In the genomic region with DNA sequence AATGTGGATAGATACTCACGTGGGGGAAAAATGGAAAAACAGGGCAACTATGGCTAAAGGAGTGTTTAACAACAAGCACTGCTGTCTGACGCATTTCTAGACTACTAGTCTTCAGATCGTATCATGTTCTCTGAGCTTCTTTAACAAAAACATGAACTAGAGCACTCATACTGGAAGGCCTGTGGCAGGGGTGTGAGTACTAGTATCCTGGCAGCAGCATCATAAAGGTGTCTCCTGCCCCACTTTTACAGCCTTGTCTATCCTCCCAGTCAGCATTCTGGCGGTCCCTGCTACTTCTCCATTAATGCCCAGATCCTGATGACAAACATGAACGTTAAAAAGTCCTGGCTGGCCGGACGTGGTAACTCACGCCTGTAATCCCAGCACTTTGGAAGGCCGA, we compare ENCODE assay signal across 16 cellular contexts. TPM values are rescaled to one million over a fixed set of nuclear protein-coding genes. Genes with fewer than 3 reads are reported as not detected.
DNase-seq lines count a peak whose midpoint lies in the region; ATAC-seq and TF ChIP-seq lines count a peak whose summit lies in the region.
"Had no signal": no experiment of that assay in that cellular context is flagged by ENCODE, and none has a peak within 500 bp of the region (broad histone marks: within the 10 kb centered on the region; RNA-seq: fewer than 3 reads in every experiment).

No MANE protein-coding gene starts in this region.

- no peaks in the 10 kb centered on the region for H4K20me1 ChIP-seq in MM.1S (ENCODE audit: insufficient read depth, low read length)

- H3K27me3 Mint-ChIP-seq in activated CD8-positive, alpha-beta memory T cell treated with anti-CD3 and anti-CD28 coated beads, Interleukin-2, amount 10 ng/mL, durations not matched to agents 7 days and 5 days, result peaks cover 54% of the 10 kb centered on the region
- peaks cover 39% of the 10 kb centered on the region for H3K27me3 Mint-ChIP-seq in activated CD4-positive, alpha-beta memory T cell treated with anti-CD3 and anti-CD28 coated beads, Interleukin-2, amount 10 ng/mL, durations not matched to agents 7 days and 5 days
- H3K27me3 Mint-ChIP-seq in stimulated activated naive CD8-positive, alpha-beta T cell treated with anti-CD3 and anti-CD28 coated beads, Interleukin-15, amount 100 ng/mL, for 72 hours, result peaks cover 26% of the 10 kb centered on the region

- CTCF ChIA-PET in activated CD8-positive, alpha-beta memory T cell treated with anti-CD3 and anti-CD28 coated beads, Interleukin-2, amount 10 ng/mL, durations not matched to agents 7 days and 5 days (lab: Charles Lee), result no interaction called here
- CTCF ChIA-PET in activated CD4-positive, alpha-beta memory T cell treated with anti-CD3 and anti-CD28 coated beads, Interleukin-2, amount 10 ng/mL, durations not matched to agents 7 days and 5 days (lab: Charles Lee), result no interaction called here

- H3K27ac Mint-ChIP-seq in activated CD8-positive, alpha-beta memory T cell treated with anti-CD3 and anti-CD28 coated beads, Interleukin-2, amount 10 ng/mL, durations not matched to agents 7 days and 5 days, result no peak overlapping the region
- no peak overlapping the region for H3K27ac Mint-ChIP-seq in activated CD4-positive, alpha-beta memory T cell treated with anti-CD3 and anti-CD28 coated beads, Interleukin-2, amount 10 ng/mL, durations not matched to agents 7 days and 5 days
- no peak overlapping the region for H3K27ac Mint-ChIP-seq in stimulated activated naive CD8-positive, alpha-beta T cell treated with anti-CD3 and anti-CD28 coated beads, Interleukin-15, amount 100 ng/mL, for 72 hours

- no peak for TF ChIP-seq CTCF in MM.1S (IDR thresholded peaks at IDR 0.05; ENCODE audit: low read length)

- no peaks in the 10 kb centered on the region for H3K9me2 ChIP-seq in MM.1S (replicated peaks; ENCODE audit: insufficient read depth, low read length)

- no peak overlapping the region for H3K27ac ChIP-seq in MM.1S (ENCODE audit: low read length)

- H3F3A ChIP-seq in MM.1S (ENCODE audit: insufficient read depth, low read length), result 0 out of 2 replicates have a peak, but pooled peaks cover 3% of the 10 kb centered on the region

- H3K27me3 ChIP-seq in MM.1S (replicated peaks; ENCODE audit: insufficient read depth, low read length), result peaks cover 59% of the 10 kb centered on the region

- H3K9me3 Mint-ChIP-seq in activated CD8-positive, alpha-beta memory T cell treated with anti-CD3 and anti-CD28 coated beads, Interleukin-2, amount 10 ng/mL, durations not matched to agents 7 days and 5 days (ENCODE audit: low read depth), result no peaks in the 10 kb centered on the region
- no peaks in the 10 kb centered on the region for H3K9me3 Mint-ChIP-seq in activated CD4-positive, alpha-beta memory T cell treated with anti-CD3 and anti-CD28 coated beads, Interleukin-2, amount 10 ng/mL, durations not matched to agents 7 days and 5 days
- H3K9me3 Mint-ChIP-seq in stimulated activated naive CD8-positive, alpha-beta T cell treated with anti-CD3 and anti-CD28 coated beads, Interleukin-15, amount 100 ng/mL, for 72 hours, result no peaks in the 10 kb centered on the region
- H3K9me3 Mint-ChIP-seq: CD14-positive monocyte had no signal

- H3K4me1 ChIP-seq in MM.1S (ENCODE audit: low read length), result peaks cover 15% of the 10 kb centered on the region

- no peak overlapping the region for H3K4me3 Mint-ChIP-seq in activated CD8-positive, alpha-beta memory T cell treated with anti-CD3 and anti-CD28 coated beads, Interleukin-2, amount 10 ng/mL, durations not matched to agents 7 days and 5 days
- H3K4me3 Mint-ChIP-seq in activated CD4-positive, alpha-beta memory T cell treated with anti-CD3 and anti-CD28 coated beads, Interleukin-2, amount 10 ng/mL, durations not matched to agents 7 days and 5 days, result no peak overlapping the region
- no peak overlapping the region for H3K4me3 Mint-ChIP-seq in stimulated activated naive CD8-positive, alpha-beta T cell treated with anti-CD3 and anti-CD28 coated beads, Interleukin-15, amount 100 ng/mL, for 72 hours
- H3K4me3 Mint-ChIP-seq: CD14-positive monocyte had no signal

- no peak for TF ChIP-seq POLR2A in GM18505 (IDR thresholded peaks at IDR 0.05; ENCODE audit: borderline replicate concordance, extremely low read depth, insufficient read depth, insufficient read length)

- H3K4me2 ChIP-seq in MM.1S (ENCODE audit: low read depth, low read length), result no peak overlapping the region

- H3K36me3 Mint-ChIP-seq in activated CD8-positive, alpha-beta memory T cell treated with anti-CD3 and anti-CD28 coated beads, Interleukin-2, amount 10 ng/mL, durations not matched to agents 7 days and 5 days, result peaks cover 2% of the 10 kb centered on the region
- no peaks in the 10 kb centered on the region for H3K36me3 Mint-ChIP-seq in activated CD4-positive, alpha-beta memory T cell treated with anti-CD3 and anti-CD28 coated beads, Interleukin-2, amount 10 ng/mL, durations not matched to agents 7 days and 5 days (ENCODE audit: low read depth)
- H3K36me3 Mint-ChIP-seq: CD14-positive monocyte had no signal

- no peaks in the 10 kb centered on the region for H3K36me3 ChIP-seq in MM.1S (replicated peaks; ENCODE audit: insufficient read depth, low read length)

- no peak overlapping the region for H3K4me3 ChIP-seq in MM.1S (ENCODE audit: low read length)

- no peaks in the 10 kb centered on the region for H3K9me3 ChIP-seq in MM.1S (replicated peaks; ENCODE audit: insufficient read depth, low read length)

- H3K79me2 ChIP-seq in MM.1S (ENCODE audit: low read length), result no peaks in the 10 kb centered on the region

- peak; percentile 53 for DNase-seq in activated CD8-positive, alpha-beta memory T cell treated with anti-CD3 and anti-CD28 coated beads, Interleukin-2, amount 10 ng/mL, durations not matched to agents 7 days and 5 days
- no peak for DNase-seq in activated CD8-positive, alpha-beta memory T cell treated with anti-CD3 and anti-CD28 coated beads, Interleukin-2, amount 50 U/mL, for 4 hours
- peak; percentile 10 to 27 for DNase-seq in stimulated activated CD4-positive, alpha-beta T cell treated with anti-CD3 and anti-CD28 coated beads, Interleukin-15, amount 100 ng/mL, for 48 hours (ENCODE audit: low read depth in 2 of 2)
- DNase-seq in stimulated activated CD4-positive, alpha-beta T cell treated with anti-CD3 and anti-CD28 coated beads, Interleukin-2, amount 100 ng/mL, for 48 hours, result no peak
- peak; percentile 26 for DNase-seq in activated CD4-positive, alpha-beta memory T cell treated with anti-CD3 and anti-CD28 coated beads, Interleukin-2, amount 10 ng/mL, durations not matched to agents 7 days and 5 days
- DNase-seq in stimulated activated naive CD8-positive, alpha-beta T cell treated with anti-CD3 and anti-CD28 coated beads, Interleukin-15, amount 100 ng/mL, for 72 hours, result no peak
- DNase-seq in MM.1S, result no peak
- DNase-seq: COR-L47, HCEC 1CT, IMR-90, MV-4-11, NCI-H1417 treated with DMSO at 0.1 percent for 48 hours, NCI-H2029, NCI-H510A had no signal

- no peak overlapping the region for H3K9ac ChIP-seq in MM.1S (ENCODE audit: low read length)

- POLR2A ChIA-PET in activated CD4-positive, alpha-beta memory T cell treated with anti-CD3 and anti-CD28 coated beads, Interleukin-2, amount 10 ng/mL, durations not matched to agents 7 days and 5 days (lab: Charles Lee), result no interaction called here

- ATAC-seq in activated CD8-positive, alpha-beta memory T cell treated with anti-CD3 and anti-CD28 coated beads, Interleukin-2, amount 10 ng/mL, durations not matched to agents 7 days and 5 days, result peak; percentile 34
- peak; percentile 41 for ATAC-seq in stimulated activated naive CD8-positive, alpha-beta T cell treated with anti-CD3 and anti-CD28 coated beads, Interleukin-15, amount 100 ng/mL, for 72 hours
- ATAC-seq in GM18505 (IDR thresholded peaks at IDR 0.05; ENCODE audit: unreplicated experiment), result no peak

- peaks cover 21% of the 10 kb centered on the region for H3K4me1 Mint-ChIP-seq in activated CD8-positive, alpha-beta memory T cell treated with anti-CD3 and anti-CD28 coated beads, Interleukin-2, amount 10 ng/mL, durations not matched to agents 7 days and 5 days
- peaks cover 39% of the 10 kb centered on the region for H3K4me1 Mint-ChIP-seq in activated CD4-positive, alpha-beta memory T cell treated with anti-CD3 and anti-CD28 coated beads, Interleukin-2, amount 10 ng/mL, durations not matched to agents 7 days and 5 days
- H3K4me1 Mint-ChIP-seq in stimulated activated naive CD8-positive, alpha-beta T cell treated with anti-CD3 and anti-CD28 coated beads, Interleukin-15, amount 100 ng/mL, for 72 hours, result peaks cover 15% of the 10 kb centered on the region

- no peak overlapping the region for H2AFZ ChIP-seq in MM.1S (ENCODE audit: low read length)

RNA-seq across cellular contexts. Expression of gene FMN1, which starts 4.0 kb away (rescaled TPM):
- total RNA-seq in activated CD8-positive, alpha-beta memory T cell treated with anti-CD3 and anti-CD28 coated beads, Interleukin-2, amount 10 ng/mL, durations not matched to agents 7 days and 5 days, result not detected
- total RNA-seq in activated CD4-positive, alpha-beta memory T cell treated with anti-CD3 and anti-CD28 coated beads, Interleukin-2, amount 10 ng/mL, durations not matched to agents 7 days and 5 days, result under 1 TPM; 0.03 to 0.15 TPM

Comparison
In these comparisons a context has a peak if more than half of its experiments do, and no peak if none do; other contexts are left out.
1. DNase-seq: peak in activated CD8-positive, alpha-beta memory T cell treated with anti-CD3 and anti-CD28 coated beads, Interleukin-2, amount 10 ng/mL, durations not matched to agents 7 days and 5 days (single experiment), stimulated activated CD4-positive, alpha-beta T cell treated with anti-CD3 and anti-CD28 coated beads, Interleukin-15, amount 100 ng/mL, for 48 hours (2 of 2) and activated CD4-positive, alpha-beta memory T cell treated with anti-CD3 and anti-CD28 coated beads, Interleukin-2, amount 10 ng/mL, durations not matched to agents 7 days and 5 days (single experiment); none in activated CD8-positive, alpha-beta memory T cell treated with anti-CD3 and anti-CD28 coated beads, Interleukin-2, amount 50 U/mL, for 4 hours (single experiment), stimulated activated CD4-positive, alpha-beta T cell treated with anti-CD3 and anti-CD28 coated beads, Interleukin-2, amount 100 ng/mL, for 48 hours (0 of 2), stimulated activated naive CD8-positive, alpha-beta T cell treated with anti-CD3 and anti-CD28 coated beads, Interleukin-15, amount 100 ng/mL, for 72 hours (0 of 2) and MM.1S (single experiment).